ENCODE assay signal across 22 cellular contexts in genomic region chr4:42487230-42487629, GRCh38.
"Had no signal": no experiment of that assay in that cellular context is flagged by ENCODE, and none has a peak within 500 bp of the region (broad histone marks: within the 10 kb centered on the region; RNA-seq: fewer than 3 reads in every experiment).

No MANE protein-coding gene starts in this region.

- H3K9me3 ChIP-seq: MG63 had no signal

- H3K4me3 Mint-ChIP-seq: activated CD8-positive, alpha-beta T cell treated with anti-CD3 and anti-CD28 coated beads, Interleukin-2, amount 10 ng/mL, durations not matched to agents 7 days and 5 days; activated naive CD4-positive, alpha-beta T cell treated with anti-CD3 and anti-CD28 coated beads, Interleukin-2, amount 50 U/mL, for 24 hours; T-helper 1 cell treated with Interleukin-12 subunit alpha and Interleukin-12 subunit beta and Interleukin-4 antibody, amounts not matched to agents 30 μg/mL and 1 μg/mL, for 36 hours had no signal

- H3K27me3 Mint-ChIP-seq: activated naive CD4-positive, alpha-beta T cell treated with anti-CD3 and anti-CD28 coated beads, Interleukin-2, amount 50 U/mL, for 24 hours had no signal

- H3K27me3 ChIP-seq: cardiac muscle cell, MG63 had no signal

- H2AFZ ChIP-seq: PC-9 had no signal

- H3K36me3 ChIP-seq: cardiac muscle cell, MG63 had no signal

- H3K4me3 ChIP-seq: cardiac muscle cell, MG63, PC-9 had no signal

- ATAC-seq: activated CD8-positive, alpha-beta T cell treated with anti-CD3 and anti-CD28 coated beads, Interleukin-2, amount 10 ng/mL, durations not matched to agents 7 days and 5 days had no signal

- H3K4me1 Mint-ChIP-seq: activated naive CD4-positive, alpha-beta T cell treated with anti-CD3 and anti-CD28 coated beads, Interleukin-2, amount 50 U/mL, for 24 hours had no signal

- DNase-seq: activated CD4-positive, alpha-beta T cell treated with anti-CD3 and anti-CD28 coated beads for 48 hours; activated CD4-positive, alpha-beta T cell treated with anti-CD3 and anti-CD28 coated beads, Interleukin-2, amount 50 U/mL, for 4 hours; activated CD4-positive, CD25-positive, alpha-beta regulatory T cell treated with anti-CD3 and anti-CD28 coated beads, Interleukin-2, amount 50 U/mL, for 72 hours; activated CD8-positive, alpha-beta memory T cell treated with anti-CD3 and anti-CD28 coated beads, Interleukin-2, amount 50 U/mL, for 48 hours; activated CD8-positive, alpha-beta T cell treated with anti-CD3 and anti-CD28 coated beads, Interleukin-2, amount 10 ng/mL, durations not matched to agents 7 days and 5 days; activated T-cell treated with anti-CD3 and anti-CD28 coated beads, Interleukin-2, amount 50 U/mL, for 1 hour; aorta; KG1; MG63; MV-4-11; NCI-H1092 treated with DMSO at 0.1 percent for 48 hours; NCI-H1417 treated with DMSO at 0.1 percent for 48 hours; NCI-H1694; NCI-H2029; NCI-H2107; NCI-H510A treated with DMSO at 0.1 percent for 48 hours; NCI-H69; PC-9; SHP77 treated with DMSO at 0.1 percent for 48 hours had no signal

- H3K27ac ChIP-seq: cardiac muscle cell, PC-9 had no signal

- H3K27ac Mint-ChIP-seq: activated CD8-positive, alpha-beta T cell treated with anti-CD3 and anti-CD28 coated beads, Interleukin-2, amount 10 ng/mL, durations not matched to agents 7 days and 5 days; activated naive CD4-positive, alpha-beta T cell treated with anti-CD3 and anti-CD28 coated beads, Interleukin-2, amount 50 U/mL, for 24 hours; T-helper 1 cell treated with Interleukin-12 subunit alpha and Interleukin-12 subunit beta and Interleukin-4 antibody, amounts not matched to agents 30 μg/mL and 1 μg/mL, for 36 hours had no signal

- H3K9me3 Mint-ChIP-seq: activated naive CD4-positive, alpha-beta T cell treated with anti-CD3 and anti-CD28 coated beads, Interleukin-2, amount 50 U/mL, for 24 hours; T-helper 1 cell treated with Interleukin-12 subunit alpha and Interleukin-12 subunit beta and Interleukin-4 antibody, amounts not matched to agents 30 μg/mL and 1 μg/mL, for 36 hours had no signal

- H3K4me2 ChIP-seq: PC-9 had no signal
